ENCODE assay signal across 16 cellular contexts in genomic region chr7:1727812-1728570, GRCh38. TPM values are rescaled to one million over a fixed set of nuclear protein-coding genes. Genes with fewer than 3 reads are reported as not detected.
DNase-seq lines count a peak whose midpoint lies in the region; TF ChIP-seq lines count a peak whose summit lies in the region.
"Had no signal": no experiment of that assay in that cellular context is flagged by ENCODE, and none has a peak within 500 bp of the region (broad histone marks: within the 10 kb centered on the region; RNA-seq: fewer than 3 reads in every experiment).

No MANE protein-coding gene starts in this region.

- H2AK5ac ChIP-seq in neuronal stem cell (ENCODE audit: low read depth, low read length): no peak overlapping the region

- no peak overlapping the region for H3K4me3 ChIP-seq in SK-N-SH (ENCODE audit: low read depth in 2 of 2, low read length in 1 of 2)
- no peak overlapping the region for H3K4me3 ChIP-seq in neuronal stem cell (ENCODE audit: low read length in 2 of 2)
- H3K4me3 ChIP-seq in right atrium auricular region: no peak overlapping the region
- H3K4me3 ChIP-seq in A673 (ENCODE audit: low read depth, low read length, poor library complexity, severe bottlenecking): no peak overlapping the region

- no peak overlapping the region for H4K91ac ChIP-seq in neuronal stem cell (ENCODE audit: low read depth, low read length, poor library complexity)

- POLR2A ChIA-PET in SK-N-SH (lab: Yijun Ruan, JAX): no interaction called here
- POLR2A ChIA-PET in A673 (lab: Charles Lee; ENCODE audit: low non-redundant PET): no interaction called here

- H3K27ac ChIP-seq in SK-N-SH (ENCODE audit: low read depth in 2 of 2, low read length in 1 of 2) (peak overlapping the region in 1 of 2 experiments; percentile 17; a peak in 1 of 4 replicates), neuronal stem cell (replicated peaks; ENCODE audit: low read length) (no peak overlapping the region), right atrium auricular region (no peak overlapping the region), A673 (ENCODE audit: low read depth, low read length, poor library complexity, severe bottlenecking) (no peak overlapping the region)

- no peak overlapping the region for H2BK15ac ChIP-seq in neuronal stem cell (ENCODE audit: low read length)

- H3K4me2 ChIP-seq in SK-N-SH: no peak overlapping the region
- H3K4me2 ChIP-seq in neuronal stem cell (ENCODE audit: insufficient read depth, low read length, poor library complexity, severe bottlenecking): no peak overlapping the region

- 35% methylated on average over 13 of the region's 15 CpGs for WGBS in SK-N-SH (ENCODE audit: low lambda C conversion rate)
- no CpG with 5 or more reads among the region's 15 CpGs for WGBS in neuronal stem cell (ENCODE audit: extremely low coverage in 2 of 2, insufficient read length in 2 of 2, insufficient replicate concordance in 1 of 2), 2 donors

- H3F3A ChIP-seq in SK-N-SH (replicated peaks; ENCODE audit: insufficient read depth): no peaks in the 10 kb centered on the region

- no peak overlapping the region for H3K9ac ChIP-seq in SK-N-SH
- H3K9ac ChIP-seq in neuronal stem cell (ENCODE audit: low read depth, low read length, poor library complexity): no peak overlapping the region

- peak overlapping the region; percentile 15 for H3K18ac ChIP-seq in neuronal stem cell (ENCODE audit: low read length)

- no peak for TF ChIP-seq RAD21 in SK-N-SH (IDR thresholded peaks at IDR 0.05; ENCODE audit: low read length)

- DNase-seq in NCI-H510A treated with DMSO at 0.1 percent for 48 hours (lab: John Stamatoyannopoulos, UW) (peak; percentile 46), NCI-H510A (lab: John Stamatoyannopoulos, UW) (no peak), NCI-H1092 treated with DMSO at 0.1 percent for 48 hours (lab: John Stamatoyannopoulos, UW) (peak; percentile 53), SK-N-SH (peak; percentile 80), neuronal stem cell (ENCODE audit: low spot score) (no peak), right atrium auricular region (ENCODE audit: low spot score) (no peak), A673 (ENCODE audit: low spot score) (no peak)
- no peak for DNase-seq in activated effector memory CD4-positive, alpha-beta T cell treated with anti-CD3 and anti-CD28 coated beads, Interleukin-2, amount 50 U/mL, for 16 hours
- DNase-seq: BE2C; CD8-positive, alpha-beta T cell; COR-L47; DND-41; GDM1; HCEC 1CT; HFFc6 had no signal

- H3K9me2 ChIP-seq in SK-N-SH: no peaks in the 10 kb centered on the region

- TF ChIP-seq EP300 in SK-N-SH (IDR thresholded peaks at IDR 0.05; ENCODE audit: borderline replicate concordance in 1 of 2, low read depth in 1 of 2, low read length in 1 of 2): no peak

- BruUV-seq in A673 (replicated peaks; lab: Mats Ljungman, UMichigan): no TSS peak

- intact Hi-C loops in A673 (cut with micrococcal nuclease; ENCODE audit: unreplicated experiment): no loop called here

- no peak overlapping the region for H3K4ac ChIP-seq in neuronal stem cell (ENCODE audit: low read length)

- no peak overlapping the region for H4K8ac ChIP-seq in neuronal stem cell (ENCODE audit: low read depth, low read length)

- H3K14ac ChIP-seq in neuronal stem cell (ENCODE audit: low read length): no peak overlapping the region

- H3K79me2 ChIP-seq in SK-N-SH (ENCODE audit: insufficient read depth): no peaks in the 10 kb centered on the region

- H2BK120ac ChIP-seq in neuronal stem cell (ENCODE audit: low read depth, low read length): no peak overlapping the region

- H3K9me3 ChIP-seq in SK-N-SH (no peaks in the 10 kb centered on the region), neuronal stem cell (replicated peaks in 1 of 2; ENCODE audit: control insufficient read depth in 2 of 2, insufficient read depth in 1 of 2, low read depth in 1 of 2, low read length in 2 of 2) (peaks cover 12 to 19% of the 10 kb centered on the region in 2 donors), right atrium auricular region (peaks cover 0 to 19% of the 10 kb centered on the region in 2 donors), A673 (ENCODE audit: low read depth, low read length, poor library complexity, severe bottlenecking) (peaks cover 5% of the 10 kb centered on the region)

- H2AFZ ChIP-seq in SK-N-SH (ENCODE audit: low read depth): no peak overlapping the region
- H2AFZ ChIP-seq in neuronal stem cell (ENCODE audit: low read length): no peak overlapping the region

- no peak overlapping the region for H3K23ac ChIP-seq in neuronal stem cell (ENCODE audit: low read depth, low read length, poor library complexity)

- no peak overlapping the region for H2BK5ac ChIP-seq in neuronal stem cell (ENCODE audit: low read length)

- no peaks in the 10 kb centered on the region for H4K20me1 ChIP-seq in SK-N-SH (ENCODE audit: insufficient read depth)

- H3K4me1 ChIP-seq in SK-N-SH (ENCODE audit: control insufficient read depth in 1 of 2, insufficient read depth in 2 of 2, low read depth in 1 of 2, low read length in 1 of 2) (peaks cover 0 to 15% of the 10 kb centered on the region in 2 experiments; a peak in 1 of 4 replicates), neuronal stem cell (ENCODE audit: control insufficient read depth in 2 of 2, insufficient read depth in 1 of 2, low read depth in 1 of 2, low read length in 2 of 2) (peaks cover 0 to 6% of the 10 kb centered on the region in 2 donors), right atrium auricular region (peaks cover 0 to 20% of the 10 kb centered on the region in 2 donors), A673 (ENCODE audit: insufficient read depth, low read length, poor library complexity, severe bottlenecking) (no peaks in the 10 kb centered on the region)
- H3K4me1 ChIP-seq: BE2C had no signal

- H3K36me3 ChIP-seq in SK-N-SH (replicated peaks in 1 of 2; ENCODE audit: control insufficient read depth in 1 of 2, insufficient read depth in 2 of 2, low read length in 1 of 2) (no peaks in the 10 kb centered on the region), neuronal stem cell (replicated peaks in 1 of 2; ENCODE audit: control insufficient read depth in 2 of 2, insufficient read depth in 2 of 2, low read length in 2 of 2) (peaks cover 12 to 92% of the 10 kb centered on the region in 2 donors), right atrium auricular region (peaks cover 3% of the 10 kb centered on the region), A673 (ENCODE audit: insufficient read depth, low read length, poor library complexity, severe bottlenecking) (no peaks in the 10 kb centered on the region)
- H3K36me3 ChIP-seq: BE2C had no signal

- no peak for TF ChIP-seq CTCF in SK-N-SH (IDR thresholded peaks at IDR 0.05)
- no peak for TF ChIP-seq CTCF in right atrium auricular region (IDR thresholded peaks at IDR 0.05)
- TF ChIP-seq CTCF in A673 (conservative IDR thresholded peaks at IDR 0.05; ENCODE audit: low read depth, low read length): no peak

- H3K79me1 ChIP-seq in neuronal stem cell (ENCODE audit: low read depth, low read length): peaks cover 5% of the 10 kb centered on the region

- no peak overlapping the region for H2BK12ac ChIP-seq in neuronal stem cell (ENCODE audit: low read length)

- H3K27me3 ChIP-seq in SK-N-SH (ENCODE audit: insufficient read depth) (peaks cover 5% of the 10 kb centered on the region; the same call in 1 of the 2 replicates), neuronal stem cell (ENCODE audit: control insufficient read depth in 3 of 3, insufficient read depth in 3 of 3, low read depth in 1 of 3, low read length in 3 of 3) (no peaks in the 10 kb centered on the region), right atrium auricular region (no peaks in the 10 kb centered on the region), A673 (replicated peaks; ENCODE audit: insufficient read depth, low read depth, low read length, poor library complexity) (no peaks in the 10 kb centered on the region)
- H3K27me3 ChIP-seq: BE2C had no signal

- CTCF ChIA-PET in SK-N-SH (lab: Yijun Ruan, JAX) (interaction anchor here (0.9 to 2.5 kb wide), 7 partner anchors 8 to 63 kb away, joined by 3 to 9 read pairs (median 3); no protein-coding TSS in a partner anchor), A673 (lab: Charles Lee) (interaction anchor here (0.5 kb wide), 1 partner anchor 87 kb away, joined by 6 read pairs; no protein-coding TSS in a partner anchor)

TF ChIP-seq in SK-N-SH, 30 proteins besides CTCF, POLR2A, EP300 and RAD21:
- TF ChIP-seq GATA2 (CRISPR knock-in tag; IDR thresholded peaks at IDR 0.05) (peak; percentile 42), GABPA (IDR thresholded peaks at IDR 0.05; ENCODE audit: low read depth) (no peak), TAF1 (IDR thresholded peaks at IDR 0.05; ENCODE audit: borderline replicate concordance, low read depth, low read length) (no peak), FOXJ3 (CRISPR knock-in tag; IDR thresholded peaks at IDR 0.05) (0 out of 2 replicates have a peak, but pooled peaks have one; percentile 32), CHD2 (IDR thresholded peaks at IDR 0.05; ENCODE audit: low read length, partially characterized antibody) (peak; percentile 26), EZH2phosphoT487 (IDR thresholded peaks at IDR 0.05; ENCODE audit: borderline replicate concordance, low read depth) (no peak), TEAD4 (IDR thresholded peaks at IDR 0.05; ENCODE audit: borderline replicate concordance, insufficient read depth) (no peak)
TF ChIP-seq in SK-N-SH: peak in this region for 3.

RNA-seq across cellular contexts. Expression of gene ELFN1, which starts 57.9 kb away (rescaled TPM):
- 0.05 and 0.06 TPM in 2 replicates for polyA plus RNA-seq in SK-N-SH (2012; rRNA removed)
- polyA plus RNA-seq in SK-N-SH (2012; cell fraction: cytosol; rRNA removed): 0.01 and 0.03 TPM in 2 replicates
- 0.01 and 0.05 TPM in 2 replicates for polyA plus RNA-seq in SK-N-SH (2012; cell fraction: nucleus; rRNA removed)
- 15.6 TPM for polyA plus RNA-seq in neuronal stem cell (2013, experiment 1 of 2)
- 16.3 TPM for polyA plus RNA-seq in neuronal stem cell (2013, experiment 2 of 2)
- 10 to 100 TPM in 1 of 2 donors, 1 to 10 TPM in 1; 6.5 to 15.3 TPM for total RNA-seq in right atrium auricular region
- total RNA-seq in A673 (2021): 0.09 TPM in 1 of 2 replicates, not detected in the other
- total RNA-seq: CD8-positive, alpha-beta T cell had no signal
- polyA plus RNA-seq: CD14-positive monocyte had no signal

Comparison
In these comparisons a context has a peak if more than half of its experiments do, and no peak if none do; other contexts are left out.
1. DNase-seq: peak in NCI-H510A treated with DMSO at 0.1 percent for 48 hours (single experiment), NCI-H1092 treated with DMSO at 0.1 percent for 48 hours (single experiment) and SK-N-SH (single experiment); none in NCI-H510A (single experiment), neuronal stem cell (single experiment), right atrium auricular region (single experiment), activated effector memory CD4-positive, alpha-beta T cell treated with anti-CD3 and anti-CD28 coated beads, Interleukin-2, amount 50 U/mL, for 16 hours (single experiment) and A673 (single experiment).